ENCODE assay signal across 14 cellular contexts in genomic region chr1:171221665-171222591, GRCh38. TPM values are rescaled to one million over a fixed set of nuclear protein-coding genes. Genes with fewer than 3 reads are reported as not detected.
DNase-seq lines count a peak whose midpoint lies in the region; ATAC-seq and TF ChIP-seq lines count a peak whose summit lies in the region.
"Had no signal": no experiment of that assay in that cellular context is flagged by ENCODE, and none has a peak within 500 bp of the region (broad histone marks: within the 10 kb centered on the region; RNA-seq: fewer than 3 reads in every experiment).

No MANE protein-coding gene starts in this region.

- WGBS in heart right ventricle, 2 donors = 58 to 76% methylated on average over 5 of the region's 5 CpGs
- 47 to 60% methylated on average over 5 of the region's 5 CpGs for WGBS in tibial nerve, 2 donors

- DNase-seq in ELF-1 (ENCODE audit: low read depth, low spot score) = peak; percentile 32
- peak; percentile 28 for DNase-seq in amniotic epithelial cell (ENCODE audit: low read depth)
- DNase-seq in heart right ventricle = peak in 1 of 2 donors; percentile 19
- DNase-seq in posterior vena cava (ENCODE audit: low spot score) = peak; percentile 58
- no peak for DNase-seq in tibial nerve (ENCODE audit: low spot score in 2 of 2)
- no peak for DNase-seq in naive thymus-derived CD4-positive, alpha-beta T cell
- no peak for DNase-seq in effector memory CD8-positive, alpha-beta T cell
- no peak for DNase-seq in MV-4-11 (lab: John Stamatoyannopoulos, UW)
- DNase-seq: anterior cingulate cortex, MM.1S, NCI-H446 treated with DMSO at 0.1 percent for 48 hours, small intestine had no signal

- no peaks in the 10 kb centered on the region for H3K36me3 Mint-ChIP-seq in naive thymus-derived CD4-positive, alpha-beta T cell
- H3K36me3 Mint-ChIP-seq in effector memory CD8-positive, alpha-beta T cell (ENCODE audit: insufficient read depth) = peaks cover 2% of the 10 kb centered on the region

- no peak for TF ChIP-seq CTCF in heart right ventricle (IDR thresholded peaks at IDR 0.05)
- TF ChIP-seq CTCF in tibial nerve (IDR thresholded peaks at IDR 0.05) = no peak

- H3K27me3 ChIP-seq in heart right ventricle (no peaks in the 10 kb centered on the region), tibial nerve (no peaks in the 10 kb centered on the region)
- H3K27me3 ChIP-seq in naive thymus-derived CD4-positive, alpha-beta T cell (ENCODE audit: control insufficient read depth in 2 of 2, insufficient read depth in 2 of 2, low read length in 2 of 2) = peaks cover 0 to 3% of the 10 kb centered on the region in 2 donors
- H3K27me3 ChIP-seq: BLaER1 treated with 17β-estradiol and CSF1 and Interleukin-3, amounts not matched to agents 10 nM and 100 nM had no signal

- H3K27ac Mint-ChIP-seq in naive thymus-derived CD4-positive, alpha-beta T cell = no peak overlapping the region
- no peak overlapping the region for H3K27ac Mint-ChIP-seq in effector memory CD8-positive, alpha-beta T cell

- H3K9me3 Mint-ChIP-seq in naive thymus-derived CD4-positive, alpha-beta T cell = peaks cover 0 to 5% (median 0%) of the 10 kb centered on the region in 11 donors
- no peaks in the 10 kb centered on the region for H3K9me3 Mint-ChIP-seq in effector memory CD8-positive, alpha-beta T cell

- TF ChIP-seq POLR2A in tibial nerve (IDR thresholded peaks at IDR 0.05) = no peak

- CTCF ChIA-PET in naive thymus-derived CD4-positive, alpha-beta T cell (lab: Charles Lee) = interaction anchor here (0.8 kb wide), 1 partner anchor 27 kb away, joined by 3 read pairs; no protein-coding TSS in a partner anchor

- H3K4me1 Mint-ChIP-seq in naive thymus-derived CD4-positive, alpha-beta T cell = peaks cover 0 to 3% (median 0%) of the 10 kb centered on the region in 7 donors
- H3K4me1 Mint-ChIP-seq in effector memory CD8-positive, alpha-beta T cell (ENCODE audit: low read depth in 2 of 2) = peaks cover 0 to 2% of the 10 kb centered on the region in 2 donors

- H3K4me3 Mint-ChIP-seq in naive thymus-derived CD4-positive, alpha-beta T cell = no peak overlapping the region
- H3K4me3 Mint-ChIP-seq in effector memory CD8-positive, alpha-beta T cell = no peak overlapping the region

- H3K9me3 ChIP-seq in heart right ventricle = no peaks in the 10 kb centered on the region
- H3K9me3 ChIP-seq in tibial nerve = no peaks in the 10 kb centered on the region
- H3K9me3 ChIP-seq in naive thymus-derived CD4-positive, alpha-beta T cell (ENCODE audit: control insufficient read depth in 2 of 3, low read length in 3 of 3) = no peaks in the 10 kb centered on the region
- H3K9me3 ChIP-seq: BLaER1 treated with 17β-estradiol and CSF1 and Interleukin-3, amounts not matched to agents 10 nM and 100 nM had no signal

- intact Hi-C loops in heart right ventricle (cut with DNase I) (loop anchor here in 3 of 10 donors (2.0 to 10.0 kb wide), 3 partner anchors 35 to 257 kb away; partner anchors contain the start of gene FMO2 (in 1 of the 3)), posterior vena cava (cut with DNase I) (loop anchor here (10.0 kb wide), 2 partner anchors 137 to 247 kb away; no protein-coding TSS in a partner anchor)
- intact Hi-C loops in naive thymus-derived CD4-positive, alpha-beta T cell (cut with micrococcal nuclease) = loop anchor here in 1 of 2 donors (10.0 kb wide), 1 partner anchor 57 kb away; no protein-coding TSS in a partner anchor

- H3K36me3 ChIP-seq in heart right ventricle (no peaks in the 10 kb centered on the region), tibial nerve (no peaks in the 10 kb centered on the region)
- no peaks in the 10 kb centered on the region for H3K36me3 ChIP-seq in naive thymus-derived CD4-positive, alpha-beta T cell (ENCODE audit: control insufficient read depth in 2 of 3, insufficient read depth in 3 of 3, low read length in 3 of 3)
- H3K36me3 ChIP-seq: BLaER1 treated with 17β-estradiol and CSF1 and Interleukin-3, amounts not matched to agents 10 nM and 100 nM had no signal

- H3K27me3 Mint-ChIP-seq in naive thymus-derived CD4-positive, alpha-beta T cell = peaks cover 0 to 16% (median 7%) of the 10 kb centered on the region in 5 donors
- H3K27me3 Mint-ChIP-seq in effector memory CD8-positive, alpha-beta T cell = peaks cover 6 to 16% of the 10 kb centered on the region in 2 donors

- peak in 2 of 8 donors; percentile 17 to 37 for ATAC-seq in heart right ventricle
- ATAC-seq in naive thymus-derived CD4-positive, alpha-beta T cell = no peak
- no peak for ATAC-seq in effector memory CD8-positive, alpha-beta T cell (replicated peaks)

- peak overlapping the region in 9 of 10 donors; percentile 37 to 85 (median 68) for H3K27ac ChIP-seq in heart right ventricle
- peak overlapping the region in 2 of 4 donors; percentile 62 to 89 for H3K27ac ChIP-seq in tibial nerve
- H3K27ac ChIP-seq in naive thymus-derived CD4-positive, alpha-beta T cell (ENCODE audit: low read depth, low read length) = no peak overlapping the region
- H3K27ac ChIP-seq: BLaER1 treated with 17β-estradiol and CSF1 and Interleukin-3, amounts not matched to agents 10 nM and 100 nM had no signal

- H3K4me1 ChIP-seq in heart right ventricle = peaks cover 0 to 56% (median 26%) of the 10 kb centered on the region in 9 donors
- peaks cover 0 to 44% (median 10%) of the 10 kb centered on the region in 4 donors for H3K4me1 ChIP-seq in tibial nerve
- no peaks in the 10 kb centered on the region for H3K4me1 ChIP-seq in naive thymus-derived CD4-positive, alpha-beta T cell (ENCODE audit: control insufficient read depth in 2 of 2, insufficient read depth in 2 of 2, low read length in 2 of 2)

- POLR2A ChIA-PET in naive thymus-derived CD4-positive, alpha-beta T cell (lab: Charles Lee) = no interaction called here

- H3K4me3 ChIP-seq in heart right ventricle (no peak overlapping the region), tibial nerve (no peak overlapping the region)
- no peak overlapping the region for H3K4me3 ChIP-seq in naive thymus-derived CD4-positive, alpha-beta T cell (ENCODE audit: low read length)
- H3K4me3 ChIP-seq: BLaER1 treated with 17β-estradiol and CSF1 and Interleukin-3, amounts not matched to agents 10 nM and 100 nM had no signal

- TF ChIP-seq EP300 in tibial nerve (IDR thresholded peaks at IDR 0.05) = no peak

RNA-seq across cellular contexts. Expression of gene FMO1, which starts 26.4 kb away (rescaled TPM):
- total RNA-seq in heart right ventricle = 1 to 10 TPM in 4 of 10 donors, under 1 TPM in 4, not detected in 2; 0.15 to 7.8 (median 0.92) TPM
- under 1 TPM in 1 of 2 donors, not detected in 1; 0.16 TPM for polyA plus RNA-seq in heart right ventricle
- total RNA-seq in posterior vena cava = 1 to 10 TPM; 1.0 to 2.2 TPM
- total RNA-seq in tibial nerve = 1 to 10 TPM in 1 of 4 donors, under 1 TPM in 3; 0.21 to 2.9 (median 0.67) TPM
- not detected for total RNA-seq in naive thymus-derived CD4-positive, alpha-beta T cell
- polyA plus RNA-seq in naive thymus-derived CD4-positive, alpha-beta T cell = not detected
- total RNA-seq: SK-MEL-5 had no signal

RNA-seq across cellular contexts. Expression of gene FMO2, which starts 36.8 kb away (rescaled TPM):
- total RNA-seq in heart right ventricle (10 to 100 TPM; 23.7 to 78.5 (median 28.7) TPM), posterior vena cava (10 to 100 TPM; 41.0 to 42.3 TPM), tibial nerve (10 to 100 TPM; 25.7 to 36.6 (median 33.7) TPM)
- polyA plus RNA-seq in heart right ventricle = 10 to 100 TPM in 1 of 2 donors, 1 to 10 TPM in 1; 7.6 to 48.9 TPM
- not detected for total RNA-seq in naive thymus-derived CD4-positive, alpha-beta T cell
- polyA plus RNA-seq in naive thymus-derived CD4-positive, alpha-beta T cell = not detected
- total RNA-seq: SK-MEL-5 had no signal

Comparison
In these comparisons a context has a peak if more than half of its experiments do, and no peak if none do; other contexts are left out.
1. DNase-seq: peak in ELF-1 (single experiment), amniotic epithelial cell (single experiment) and posterior vena cava (single experiment); none in tibial nerve (0 of 2), naive thymus-derived CD4-positive, alpha-beta T cell (0 of 9), effector memory CD8-positive, alpha-beta T cell (0 of 3) and MV-4-11 (single experiment).
2. RNA of gene FMO2, which starts 36.8 kb away (total RNA-seq): 41.0 to 42.3 TPM in posterior vena cava, 25.7 to 36.6 TPM in tibial nerve and 23.7 to 78.5 TPM in heart right ventricle; not detected in naive thymus-derived CD4-positive, alpha-beta T cell; every median in the first group is over 10 times any median in the second.